In the genomic region with DNA sequence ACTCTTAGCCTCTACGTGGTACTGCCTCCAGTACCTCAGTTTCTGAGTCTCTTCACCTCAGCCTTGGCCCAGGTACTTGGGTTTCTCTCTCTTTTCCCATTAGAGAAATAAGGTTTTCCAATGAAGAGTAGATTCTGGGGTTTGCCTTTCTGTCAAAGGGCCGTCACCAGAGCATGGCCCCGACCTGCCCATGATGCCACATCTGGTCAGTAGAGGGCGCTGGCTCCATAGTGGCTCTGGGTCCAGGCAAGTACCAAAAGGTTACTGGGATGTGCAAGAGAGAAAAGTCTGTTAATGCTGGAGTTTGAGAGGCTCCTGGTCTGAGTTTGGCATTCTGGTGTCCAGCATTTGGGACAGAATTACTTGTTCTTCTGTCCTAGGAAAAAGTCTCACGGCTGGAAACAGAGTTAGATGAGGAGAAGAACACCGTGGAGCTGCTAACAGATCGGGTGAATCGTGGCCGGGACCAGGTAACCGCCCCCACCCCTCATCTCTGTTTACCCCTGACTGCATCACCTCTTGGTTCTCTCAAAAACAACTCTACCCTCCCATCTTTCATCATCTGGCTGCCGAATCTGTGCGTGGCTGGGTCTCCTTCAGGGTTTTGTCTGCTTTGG, we compare ENCODE assay signal across 8 cellular contexts. TPM values are rescaled to one million over a fixed set of nuclear protein-coding genes. Genes with fewer than 3 reads are reported as not detected.
DNase-seq lines count a peak whose midpoint lies in the region; ATAC-seq and TF ChIP-seq lines count a peak whose summit lies in the region.

No MANE protein-coding gene starts in this region.

- no peak overlapping the region for H3K27ac ChIP-seq in VCaP

- H3K9me3 Mint-ChIP-seq in MCF 10A (ENCODE audit: unreplicated experiment), result no peaks in the 10 kb centered on the region

- BruUV-seq in MCF 10A (replicated peaks; lab: Mats Ljungman, UMichigan), result no TSS peak

- intact Hi-C loops in MCF 10A (cut with micrococcal nuclease), result loop anchor here (1.0 kb wide), 6 partner anchors 60 to 467 kb away; no protein-coding TSS in a partner anchor

- H3K27me3 Mint-ChIP-seq in MCF 10A (ENCODE audit: insufficient read depth, unreplicated experiment), result no peaks in the 10 kb centered on the region

- H3K36me3 Mint-ChIP-seq in MCF 10A (ENCODE audit: insufficient read depth, unreplicated experiment), result no peaks in the 10 kb centered on the region

- peak; percentile 96 for TF ChIP-seq CTCF in VCaP (conservative IDR thresholded peaks at IDR 0.05)
- peak; percentile 95 for TF ChIP-seq CTCF in MCF 10A (IDR thresholded peaks at IDR 0.05; ENCODE audit: unreplicated experiment)

- no peak for ATAC-seq in GM19351 (IDR thresholded peaks at IDR 0.05; ENCODE audit: unreplicated experiment)

- POLR2A ChIA-PET in MCF 10A (lab: Yijun Ruan, JAX), result interaction anchor here (1.0 to 1.3 kb wide), 2 partner anchors 13 to 75 kb away, joined by 3 to 5 read pairs; a partner anchor contains a TSS

- DNase-seq in NK-92 treated with Interleukin-12 subunit alpha and Interleukin-12 subunit beta, amount 100 ng/mL, for 24 hours (lab: John Stamatoyannopoulos, UW), result peak; percentile 39
- DNase-seq in NK-92 (lab: John Stamatoyannopoulos, UW; ENCODE audit: unreplicated experiment) (no peak), NCI-H187 treated with DMSO at 0.1 percent for 48 hours (lab: John Stamatoyannopoulos, UW) (peak; percentile 49), MCF 10A (ENCODE audit: unreplicated experiment) (peak; percentile 89), islet precursor cell (peak; percentile 87)
- peak; percentile 64 for DNase-seq in stimulated activated CD4-positive, alpha-beta T cell treated with anti-CD3 and anti-CD28 coated beads, Interleukin-2, amount 100 ng/mL, for 4 hours (ENCODE audit: low read depth)

- no peak overlapping the region for H3K27ac Mint-ChIP-seq in MCF 10A (ENCODE audit: low read depth, unreplicated experiment)

- peaks cover 28% of the 10 kb centered on the region for H3K4me1 Mint-ChIP-seq in MCF 10A (ENCODE audit: insufficient read depth, unreplicated experiment)

- CTCF ChIA-PET in MCF 10A (lab: Yijun Ruan, JAX), result interaction anchor here (0.6 to 6.3 kb wide), 21 partner anchors 10 to 311 kb away, joined by 3 to 53 read pairs (median 4); a partner anchor contains a TSS

- no peak overlapping the region for H3K4me3 Mint-ChIP-seq in MCF 10A (ENCODE audit: unreplicated experiment)

RNA-seq across cellular contexts. Expression of a gene that starts 5.3 kb away (rescaled TPM):
- total RNA-seq in MCF 10A (2022), result 90.6 and 162 TPM in 2 replicates

RNA-seq across cellular contexts. Expression of a gene that starts 23.6 kb away (rescaled TPM):
- total RNA-seq in MCF 10A (2022), result 0.32 and 0.33 TPM in 2 replicates
